ENCODE assay signal across 1 cellular context in genomic region chr22:29072979-29073617, GRCh38.
TF ChIP-seq lines count a peak whose summit lies in the region.

A gene with protein sequence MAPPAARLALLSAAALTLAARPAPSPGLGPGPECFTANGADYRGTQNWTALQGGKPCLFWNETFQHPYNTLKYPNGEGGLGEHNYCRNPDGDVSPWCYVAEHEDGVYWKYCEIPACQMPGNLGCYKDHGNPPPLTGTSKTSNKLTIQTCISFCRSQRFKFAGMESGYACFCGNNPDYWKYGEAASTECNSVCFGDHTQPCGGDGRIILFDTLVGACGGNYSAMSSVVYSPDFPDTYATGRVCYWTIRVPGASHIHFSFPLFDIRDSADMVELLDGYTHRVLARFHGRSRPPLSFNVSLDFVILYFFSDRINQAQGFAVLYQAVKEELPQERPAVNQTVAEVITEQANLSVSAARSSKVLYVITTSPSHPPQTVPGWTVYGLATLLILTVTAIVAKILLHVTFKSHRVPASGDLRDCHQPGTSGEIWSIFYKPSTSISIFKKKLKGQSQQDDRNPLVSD (plus strand): TSS chr22:29073035. CDS start chr22:29073131, 96 bp downstream.

TF ChIP-seq in IMR-90, 13 proteins besides CTCF, POLR2A, EP300 and RAD21 (continued from another document):
- TF ChIP-seq ELK1 (IDR thresholded peaks at IDR 0.05; ENCODE audit: borderline replicate concordance, low read depth, low read length) (no peak), MAFK (IDR thresholded peaks at IDR 0.05; ENCODE audit: low read depth, low read length) (no peak), FOS (IDR thresholded peaks at IDR 0.05; ENCODE audit: low read depth, low read length) (no peak), MXI1 (IDR thresholded peaks at IDR 0.05; ENCODE audit: borderline replicate concordance, low read depth, low read length) (no peak), BHLHE40 (IDR thresholded peaks at IDR 0.05; ENCODE audit: low read depth, low read length) (no peak)
